10 cellular contexts compared by ENCODE assay signal in genomic region chr9:133788819-133789733, GRCh38. TPM values are rescaled to one million over a fixed set of nuclear protein-coding genes. Genes with fewer than 3 reads are reported as not detected.
A peak's percentile ranks its signal among the peaks of the same experiment; 100 is the strongest.
DNase-seq lines count a peak whose midpoint lies in the region; ATAC-seq and TF ChIP-seq lines count a peak whose summit lies in the region.
"Had no signal": no experiment of that assay in that cellular context is flagged by ENCODE, and none has a peak within 500 bp of the region (broad histone marks: within the 10 kb centered on the region; RNA-seq: fewer than 3 reads in every experiment).

No MANE protein-coding gene starts in this region.

- H3K36me3 Mint-ChIP-seq in MCF 10A (ENCODE audit: insufficient read depth, unreplicated experiment): peaks cover 20% of the 10 kb centered on the region
- peaks cover 61% of the 10 kb centered on the region for H3K36me3 Mint-ChIP-seq in dendritic cell treated with granulocyte-macrophage colony-stimulating factor and Interleukin-4, amounts not matched to agents 40 ng/mL and 50 ng/mL, for 4 days (ENCODE audit: low read depth)
- no peaks in the 10 kb centered on the region for H3K36me3 Mint-ChIP-seq in activated CD4-positive, alpha-beta memory T cell treated with anti-CD3 and anti-CD28 coated beads for 36 hours

- H3K4me1 ChIP-seq in breast epithelium: no peaks in the 10 kb centered on the region
- peaks cover 57% of the 10 kb centered on the region for H3K4me1 ChIP-seq in lower lobe of right lung
- H3K4me1 ChIP-seq in upper lobe of right lung: peaks cover 24% of the 10 kb centered on the region

- no TSS peak for BruUV-seq in MCF 10A (replicated peaks; lab: Mats Ljungman, UMichigan)

- no peak for TF ChIP-seq POLR2A in breast epithelium (IDR thresholded peaks at IDR 0.05)

- ATAC-seq in lower lobe of right lung: peak; percentile 23 to 24
- peak; percentile 19 for ATAC-seq in upper lobe of right lung
- no peak for ATAC-seq in HG03196 (IDR thresholded peaks at IDR 0.05; ENCODE audit: unreplicated experiment)
- no peak for ATAC-seq in GM18868 (IDR thresholded peaks at IDR 0.05; ENCODE audit: unreplicated experiment)

- POLR2A ChIA-PET in MCF 10A (lab: Yijun Ruan, JAX): no interaction called here
- POLR2A ChIA-PET in activated CD4-positive, alpha-beta memory T cell treated with anti-CD3 and anti-CD28 coated beads for 36 hours (lab: Charles Lee): no interaction called here

- H3K4me1 Mint-ChIP-seq in MCF 10A (ENCODE audit: insufficient read depth, unreplicated experiment): peaks cover 5% of the 10 kb centered on the region
- H3K4me1 Mint-ChIP-seq in dendritic cell treated with granulocyte-macrophage colony-stimulating factor and Interleukin-4, amounts not matched to agents 40 ng/mL and 50 ng/mL, for 4 days (ENCODE audit: low read depth): peaks cover 72% of the 10 kb centered on the region
- H3K4me1 Mint-ChIP-seq in activated CD4-positive, alpha-beta memory T cell treated with anti-CD3 and anti-CD28 coated beads for 36 hours (ENCODE audit: low read depth): no peaks in the 10 kb centered on the region

- no peak overlapping the region for H3K27ac Mint-ChIP-seq in MCF 10A (ENCODE audit: low read depth, unreplicated experiment)
- peak overlapping the region; percentile 79 for H3K27ac Mint-ChIP-seq in dendritic cell treated with granulocyte-macrophage colony-stimulating factor and Interleukin-4, amounts not matched to agents 40 ng/mL and 50 ng/mL, for 4 days
- H3K27ac Mint-ChIP-seq in activated CD4-positive, alpha-beta memory T cell treated with anti-CD3 and anti-CD28 coated beads for 36 hours: no peak overlapping the region

- H3K36me3 ChIP-seq in breast epithelium: no peaks in the 10 kb centered on the region
- peaks cover 27% of the 10 kb centered on the region for H3K36me3 ChIP-seq in lower lobe of right lung
- peaks cover 22% of the 10 kb centered on the region for H3K36me3 ChIP-seq in upper lobe of right lung
- H3K36me3 ChIP-seq: neutrophil had no signal

- H3K27ac ChIP-seq in breast epithelium (peak overlapping the region; percentile 67 to 74), lower lobe of right lung (peak overlapping the region; percentile 62), upper lobe of right lung (peak overlapping the region; percentile 6)
- H3K27ac ChIP-seq: neutrophil had no signal

- intact Hi-C loops in breast epithelium (cut with DNase I; ENCODE audit: low total_unique reads) (no loop called here), MCF 10A (cut with micrococcal nuclease) (no loop called here), lower lobe of right lung (cut with DNase I) (no loop called here), upper lobe of right lung (cut with DNase I) (no loop called here)
- intact Hi-C loops in dendritic cell treated with granulocyte-macrophage colony-stimulating factor and Interleukin-4, amounts not matched to agents 40 ng/mL and 50 ng/mL, for 4 days (cut with micrococcal nuclease): no loop called here
- intact Hi-C loops in activated CD4-positive, alpha-beta memory T cell treated with anti-CD3 and anti-CD28 coated beads for 36 hours (cut with micrococcal nuclease): no loop called here

- H3K27me3 ChIP-seq in breast epithelium (no peaks in the 10 kb centered on the region), lower lobe of right lung (ENCODE audit: low read depth) (no peaks in the 10 kb centered on the region), upper lobe of right lung (no peaks in the 10 kb centered on the region)

- DNase-seq in breast epithelium (ENCODE audit: low spot score in 2 of 2) (peak in 1 of 2 donors; percentile 40), MCF 10A (ENCODE audit: unreplicated experiment) (no peak), lower lobe of right lung (peak; percentile 60), upper lobe of right lung (no peak)
- no peak for DNase-seq in activated CD4-positive, alpha-beta memory T cell treated with anti-CD3 and anti-CD28 coated beads for 36 hours
- DNase-seq: SK-N-SH had no signal

- H3K27me3 Mint-ChIP-seq in MCF 10A (ENCODE audit: insufficient read depth, unreplicated experiment): no peaks in the 10 kb centered on the region
- peaks cover 16% of the 10 kb centered on the region for H3K27me3 Mint-ChIP-seq in dendritic cell treated with granulocyte-macrophage colony-stimulating factor and Interleukin-4, amounts not matched to agents 40 ng/mL and 50 ng/mL, for 4 days
- H3K27me3 Mint-ChIP-seq in activated CD4-positive, alpha-beta memory T cell treated with anti-CD3 and anti-CD28 coated beads for 36 hours: peaks cover 7% of the 10 kb centered on the region

- H3K9me3 Mint-ChIP-seq in MCF 10A (ENCODE audit: unreplicated experiment): no peaks in the 10 kb centered on the region
- H3K9me3 Mint-ChIP-seq in dendritic cell treated with granulocyte-macrophage colony-stimulating factor and Interleukin-4, amounts not matched to agents 40 ng/mL and 50 ng/mL, for 4 days: no peaks in the 10 kb centered on the region
- no peaks in the 10 kb centered on the region for H3K9me3 Mint-ChIP-seq in activated CD4-positive, alpha-beta memory T cell treated with anti-CD3 and anti-CD28 coated beads for 36 hours

- TF ChIP-seq CTCF in breast epithelium (IDR thresholded peaks at IDR 0.05) (peak in 1 of 3 donors; percentile 10), MCF 10A (IDR thresholded peaks at IDR 0.05; ENCODE audit: unreplicated experiment) (no peak), lower lobe of right lung (IDR thresholded peaks at IDR 0.05) (no peak), upper lobe of right lung (IDR thresholded peaks at IDR 0.05) (no peak)

- CTCF ChIA-PET in MCF 10A (lab: Yijun Ruan, JAX): interaction anchor here (0.6 to 8.3 kb wide), 3 partner anchors 40 to 262 kb away, joined by 3 to 90 read pairs (median 9); no protein-coding TSS in a partner anchor
- CTCF ChIA-PET in activated CD4-positive, alpha-beta memory T cell treated with anti-CD3 and anti-CD28 coated beads for 36 hours (lab: Charles Lee): interaction anchor here (7.9 kb wide), 1 partner anchor 206 kb away, joined by 107 read pairs; no protein-coding TSS in a partner anchor

- H3K4me3 ChIP-seq in breast epithelium (peak overlapping the region in 1 of 3 donors; percentile 19), lower lobe of right lung (peak overlapping the region; percentile 11), upper lobe of right lung (no peak overlapping the region)

- H3K9me3 ChIP-seq in breast epithelium (no peaks in the 10 kb centered on the region), lower lobe of right lung (no peaks in the 10 kb centered on the region), upper lobe of right lung (no peaks in the 10 kb centered on the region)
- H3K9me3 ChIP-seq: neutrophil, SK-N-SH had no signal

- H3K4me3 Mint-ChIP-seq in MCF 10A (ENCODE audit: unreplicated experiment): no peak overlapping the region
- H3K4me3 Mint-ChIP-seq in dendritic cell treated with granulocyte-macrophage colony-stimulating factor and Interleukin-4, amounts not matched to agents 40 ng/mL and 50 ng/mL, for 4 days: peak overlapping the region; percentile 60
- H3K4me3 Mint-ChIP-seq in activated CD4-positive, alpha-beta memory T cell treated with anti-CD3 and anti-CD28 coated beads for 36 hours: no peak overlapping the region

RNA-seq across cellular contexts. Expression of gene SARDH, which starts 50.9 kb away (rescaled TPM):
- total RNA-seq in breast epithelium: 1 to 10 TPM in 2 of 3 donors, under 1 TPM in 1; 0.16 to 2.0 (median 1.0) TPM
- total RNA-seq in MCF 10A (2022): not detected in 2 replicates
- 3.4 TPM for total RNA-seq in lower lobe of right lung
- total RNA-seq in upper lobe of right lung: 6.8 TPM
- total RNA-seq in activated CD4-positive, alpha-beta memory T cell treated with anti-CD3 and anti-CD28 coated beads for 36 hours: 1 to 10 TPM; 6.5 to 6.6 TPM

Comparison
In these comparisons a context has a peak if more than half of its experiments do, and no peak if none do; other contexts are left out.
1. H3K27ac ChIP-seq: peak in every context shown above with its lines; median percentile 70 in breast epithelium; 62 in lower lobe of right lung; 6 in upper lobe of right lung.
2. ATAC-seq: peak in lower lobe of right lung (2 of 2) and upper lobe of right lung (single experiment); none in HG03196 (single experiment) and GM18868 (single experiment).